In genomic region chr1:41268154-41268770, GRCh38 we compare ENCODE assay signal across 9 cellular contexts. TPM values are rescaled to one million over a fixed set of nuclear protein-coding genes. Genes with fewer than 3 reads are reported as not detected.
DNase-seq lines count a peak whose midpoint lies in the region; ATAC-seq and TF ChIP-seq lines count a peak whose summit lies in the region.
"Had no signal": no experiment of that assay in that cellular context is flagged by ENCODE, and none has a peak within 500 bp of the region (broad histone marks: within the 10 kb centered on the region; RNA-seq: fewer than 3 reads in every experiment).

No MANE protein-coding gene starts in this region.

- no peaks in the 10 kb centered on the region for H3K9me3 ChIP-seq in neutrophil
- H3K9me3 ChIP-seq in stomach, result no peaks in the 10 kb centered on the region

- peak; percentile 70 for DNase-seq in DMS153 (lab: John Stamatoyannopoulos, UW)
- DNase-seq in LHCN-M2 (ENCODE audit: low read depth), result peak; percentile 58
- peak; percentile 89 for DNase-seq in RWPE1 (ENCODE audit: low spot score)
- peak; percentile 54 for DNase-seq in fibroblast of the conjunctiva (ENCODE audit: low read depth)
- peak; percentile 79 for DNase-seq in stomach

- TF ChIP-seq POLR2A in stomach (IDR thresholded peaks at IDR 0.05), result no peak

- H3K36me3 ChIP-seq in neutrophil (no peaks in the 10 kb centered on the region), stomach (no peaks in the 10 kb centered on the region)

- TF ChIP-seq CTCF in RWPE1 (conservative IDR thresholded peaks at IDR 0.05; ENCODE audit: low read depth), result peak; percentile 97
- peak; percentile 91 for TF ChIP-seq CTCF in neutrophil (IDR thresholded peaks at IDR 0.05)
- peak in 5 of 7 experiments; percentile 94 to 98 (median 95) for TF ChIP-seq CTCF in stomach (IDR thresholded peaks at IDR 0.05)

- H3K9me3 Mint-ChIP-seq in activated T-helper 17 cell treated with anti-CD3 and anti-CD28 coated beads, Interleukin-2, amount 50 U/mL, for 72 hours, result no peaks in the 10 kb centered on the region
- H3K9me3 Mint-ChIP-seq: activated naive CD4-positive, alpha-beta T cell treated with anti-CD3 and anti-CD28 coated beads, Interleukin-2, amount 50 U/mL, for 24 hours had no signal

- H3K27me3 ChIP-seq in neutrophil, result no peaks in the 10 kb centered on the region
- H3K27me3 ChIP-seq in stomach, result no peaks in the 10 kb centered on the region

- intact Hi-C loops in stomach (cut with DNase I; ENCODE audit: low total_unique reads), result loop anchor here (5.0 kb wide), 1 partner anchor 149 kb away; no protein-coding TSS in a partner anchor

- H3K4me1 ChIP-seq in neutrophil (ENCODE audit: control insufficient read depth in 1 of 2, insufficient read depth in 1 of 2, low read depth in 1 of 2, low read length in 1 of 2), result peaks cover 0 to 4% of the 10 kb centered on the region in 2 experiments
- H3K4me1 ChIP-seq in stomach, result peaks cover 0 to 10% (median 3%) of the 10 kb centered on the region in 4 donors

- H3K4me3 Mint-ChIP-seq in activated T-helper 17 cell treated with anti-CD3 and anti-CD28 coated beads, Interleukin-2, amount 50 U/mL, for 72 hours, result no peak overlapping the region
- H3K4me3 Mint-ChIP-seq: activated naive CD4-positive, alpha-beta T cell treated with anti-CD3 and anti-CD28 coated beads, Interleukin-2, amount 50 U/mL, for 24 hours had no signal

- peak; percentile 47 for ATAC-seq in activated T-helper 17 cell treated with anti-CD3 and anti-CD28 coated beads, Interleukin-2, amount 50 U/mL, for 72 hours (replicated peaks)
- no peak for ATAC-seq in HG02588 (IDR thresholded peaks at IDR 0.05; ENCODE audit: unreplicated experiment)

- WGBS in stomach, 5 donors, result 11 to 17% (median 12%) methylated on average over 8 of the region's 8 CpGs

- POLR2A ChIA-PET in RWPE1 (lab: Yijun Ruan, JAX; ENCODE audit: low non-redundant PET), result no interaction called here

- H3K4me1 Mint-ChIP-seq in activated T-helper 17 cell treated with anti-CD3 and anti-CD28 coated beads, Interleukin-2, amount 50 U/mL, for 72 hours, result no peaks in the 10 kb centered on the region
- H3K4me1 Mint-ChIP-seq: activated naive CD4-positive, alpha-beta T cell treated with anti-CD3 and anti-CD28 coated beads, Interleukin-2, amount 50 U/mL, for 24 hours had no signal

- H3K27ac Mint-ChIP-seq in activated T-helper 17 cell treated with anti-CD3 and anti-CD28 coated beads, Interleukin-2, amount 50 U/mL, for 72 hours, result peak overlapping the region; percentile 49
- H3K27ac Mint-ChIP-seq: activated naive CD4-positive, alpha-beta T cell treated with anti-CD3 and anti-CD28 coated beads, Interleukin-2, amount 50 U/mL, for 24 hours had no signal

- peaks cover 5% of the 10 kb centered on the region for H3K27me3 Mint-ChIP-seq in activated T-helper 17 cell treated with anti-CD3 and anti-CD28 coated beads, Interleukin-2, amount 50 U/mL, for 72 hours
- H3K27me3 Mint-ChIP-seq: activated naive CD4-positive, alpha-beta T cell treated with anti-CD3 and anti-CD28 coated beads, Interleukin-2, amount 50 U/mL, for 24 hours had no signal

- CTCF ChIA-PET in RWPE1 (lab: Yijun Ruan, JAX), result interaction anchor here (0.7 to 1.0 kb wide), 4 partner anchors 15 to 396 kb away, joined by 3 to 6 read pairs (median 4); no protein-coding TSS in a partner anchor

- no peak for TF ChIP-seq EP300 in stomach (IDR thresholded peaks at IDR 0.05)

- H3K36me3 Mint-ChIP-seq in activated T-helper 17 cell treated with anti-CD3 and anti-CD28 coated beads, Interleukin-2, amount 50 U/mL, for 72 hours (ENCODE audit: low read depth), result no peaks in the 10 kb centered on the region
- H3K36me3 Mint-ChIP-seq: activated naive CD4-positive, alpha-beta T cell treated with anti-CD3 and anti-CD28 coated beads, Interleukin-2, amount 50 U/mL, for 24 hours had no signal

- H3K27ac ChIP-seq in RWPE1 (no peak overlapping the region), neutrophil (no peak overlapping the region), stomach (no peak overlapping the region)

- no peak overlapping the region for H3K4me3 ChIP-seq in neutrophil (ENCODE audit: low read depth in 1 of 2, low read length in 1 of 2)
- H3K4me3 ChIP-seq in stomach, result no peak overlapping the region

RNA-seq across cellular contexts. Expression of gene SCMH1, which starts 26.2 kb away (rescaled TPM):
- total RNA-seq in LHCN-M2 (2014; rRNA removed), result 21.2 and 21.6 TPM in 2 replicates
- polyA plus RNA-seq in LHCN-M2 (2012), result 28.3 TPM
- 10 to 100 TPM; 23.2 to 27.5 TPM for total RNA-seq in activated T-helper 17 cell treated with anti-CD3 and anti-CD28 coated beads, Interleukin-2, amount 50 U/mL, for 72 hours
- 10 to 100 TPM; 35.1 to 84.6 (median 38.5) TPM for total RNA-seq in stomach
- 10 to 100 TPM; 22.6 to 25.7 (median 25.2) TPM for polyA plus RNA-seq in stomach
